Comparison of ENCODE assay signal across 9 cellular contexts in the genomic region with DNA sequence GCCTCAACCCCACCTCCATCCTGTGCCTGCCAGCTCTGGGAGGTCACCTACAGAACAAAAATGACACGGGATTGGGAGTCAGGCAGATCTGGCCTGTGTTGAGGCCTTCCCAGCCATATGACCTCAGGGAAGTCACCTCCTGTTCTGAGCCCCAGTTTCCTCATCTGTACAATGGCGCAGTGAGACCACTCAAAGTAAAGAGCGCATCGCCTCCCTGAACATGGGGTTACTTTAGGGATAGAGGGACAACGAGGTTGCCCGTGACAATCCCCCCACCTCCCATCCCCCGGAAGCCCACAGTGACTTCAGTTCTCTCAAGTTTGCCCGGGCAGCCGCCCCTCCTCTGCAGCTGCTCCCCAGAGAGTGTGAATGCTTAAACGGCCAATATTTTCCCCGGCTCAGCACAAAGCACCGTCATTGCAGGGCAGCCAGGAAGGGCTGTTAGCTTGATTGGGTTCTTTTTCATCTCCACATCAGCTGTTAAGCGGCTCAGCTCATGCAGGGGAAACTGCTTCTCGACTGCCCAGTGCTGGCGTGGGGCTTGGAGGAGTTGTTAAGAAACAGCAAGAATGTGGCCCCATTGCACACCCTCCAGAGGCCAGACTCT.
DNase-seq lines count a peak whose midpoint lies in the region; ATAC-seq and TF ChIP-seq lines count a peak whose summit lies in the region.
"Had no signal": no experiment of that assay in that cellular context is flagged by ENCODE, and none has a peak within 500 bp of the region (broad histone marks: within the 10 kb centered on the region; RNA-seq: fewer than 3 reads in every experiment).

No MANE protein-coding gene starts in this region.

- intact Hi-C loops in colonic mucosa (cut with DNase I), result no loop called here
- intact Hi-C loops in naive thymus-derived CD4-positive, alpha-beta T cell (cut with micrococcal nuclease), result no loop called here

- H3K4me1 ChIP-seq in colonic mucosa, result no peaks in the 10 kb centered on the region
- peaks cover 11 to 18% of the 10 kb centered on the region in 2 donors for H3K4me1 ChIP-seq in naive thymus-derived CD4-positive, alpha-beta T cell (ENCODE audit: control insufficient read depth in 2 of 2, insufficient read depth in 2 of 2, low read length in 2 of 2)
- peaks cover 10% of the 10 kb centered on the region for H3K4me1 ChIP-seq in effector memory CD4-positive, alpha-beta T cell (ENCODE audit: control insufficient read depth, insufficient read depth, low read length, poor library complexity, severe bottlenecking)

- peak overlapping the region; percentile 26 to 71 (median 59) for H3K27ac Mint-ChIP-seq in naive thymus-derived CD4-positive, alpha-beta T cell

- CTCF ChIA-PET in naive thymus-derived CD4-positive, alpha-beta T cell (lab: Charles Lee), result interaction anchor here (0.5 to 0.6 kb wide), 3 partner anchors 279 to 1323 kb away, joined by 3 to 9 read pairs (median 3); no protein-coding TSS in a partner anchor

- ATAC-seq in naive thymus-derived CD4-positive, alpha-beta T cell, result peak; percentile 31
- ATAC-seq in HG03354 (IDR thresholded peaks at IDR 0.05; ENCODE audit: poor library complexity, severe bottlenecking, unreplicated experiment), result no peak

- no peaks in the 10 kb centered on the region for H3K9me3 ChIP-seq in colonic mucosa
- peaks cover 0 to 13% (median 0%) of the 10 kb centered on the region in 3 experiments for H3K9me3 ChIP-seq in naive thymus-derived CD4-positive, alpha-beta T cell (ENCODE audit: control insufficient read depth in 2 of 3, low read length in 3 of 3)
- peaks cover 10% of the 10 kb centered on the region for H3K9me3 ChIP-seq in effector memory CD4-positive, alpha-beta T cell (ENCODE audit: control insufficient read depth, low read length)

- peaks cover 0 to 8% (median 0%) of the 10 kb centered on the region in 5 donors for H3K36me3 Mint-ChIP-seq in naive thymus-derived CD4-positive, alpha-beta T cell

- peak in 8 of 14 donors; percentile 21 to 78 (median 42) for DNase-seq in C1 segment of cervical spinal cord (lab: John Stamatoyannopoulos, UW)
- DNase-seq in NCI-H1694 treated with DMSO at 0.1 percent for 48 hours (lab: John Stamatoyannopoulos, UW), result peak; percentile 30
- peak; percentile 26 for DNase-seq in colonic mucosa
- DNase-seq in naive thymus-derived CD4-positive, alpha-beta T cell, result peak in 5 of 9 donors; percentile 7 to 20 (median 17)
- DNase-seq in effector memory CD4-positive, alpha-beta T cell, result no peak
- no peak for DNase-seq in NCI-H187 treated with DMSO at 0.1 percent for 48 hours (lab: John Stamatoyannopoulos, UW)
- DNase-seq in T1000 (lab: John Stamatoyannopoulos, UW), result no peak
- DNase-seq: NK-92 treated with Interleukin-12 subunit alpha and Interleukin-12 subunit beta, amount 100 ng/mL, for 24 hours had no signal

- peak overlapping the region; percentile 66 to 81 (median 73) for H3K4me3 Mint-ChIP-seq in naive thymus-derived CD4-positive, alpha-beta T cell

- no peak overlapping the region for H3K4me3 ChIP-seq in colonic mucosa
- peak overlapping the region; percentile 33 for H3K4me3 ChIP-seq in naive thymus-derived CD4-positive, alpha-beta T cell (ENCODE audit: low read length)
- no peak overlapping the region for H3K4me3 ChIP-seq in effector memory CD4-positive, alpha-beta T cell (ENCODE audit: insufficient read depth, low read depth, low read length, poor library complexity, severe bottlenecking)

- H3K9me3 Mint-ChIP-seq in naive thymus-derived CD4-positive, alpha-beta T cell, result peaks cover 0 to 16% (median 10%) of the 10 kb centered on the region in 11 donors

- H3K27me3 ChIP-seq in colonic mucosa, result no peaks in the 10 kb centered on the region
- no peaks in the 10 kb centered on the region for H3K27me3 ChIP-seq in naive thymus-derived CD4-positive, alpha-beta T cell (ENCODE audit: control insufficient read depth in 2 of 2, insufficient read depth in 2 of 2, low read length in 2 of 2)
- no peaks in the 10 kb centered on the region for H3K27me3 ChIP-seq in effector memory CD4-positive, alpha-beta T cell (replicated peaks; ENCODE audit: control insufficient read depth, insufficient read depth, low read length, poor library complexity, severe bottlenecking)

- no peak overlapping the region for H3K9ac ChIP-seq in colonic mucosa (ENCODE audit: low read depth in 2 of 2, low read length in 2 of 2)

- H3K36me3 ChIP-seq in colonic mucosa, result no peaks in the 10 kb centered on the region
- H3K36me3 ChIP-seq in naive thymus-derived CD4-positive, alpha-beta T cell (ENCODE audit: control insufficient read depth in 2 of 3, insufficient read depth in 3 of 3, low read length in 3 of 3), result no peaks in the 10 kb centered on the region
- H3K36me3 ChIP-seq in effector memory CD4-positive, alpha-beta T cell (ENCODE audit: control insufficient read depth, insufficient read depth, low read length), result no peaks in the 10 kb centered on the region

- no peak for TF ChIP-seq CTCF in colonic mucosa (IDR thresholded peaks at IDR 0.05)

- H3K27me3 Mint-ChIP-seq in naive thymus-derived CD4-positive, alpha-beta T cell, result peaks cover 0 to 3% (median 0%) of the 10 kb centered on the region in 5 donors

- POLR2A ChIA-PET in naive thymus-derived CD4-positive, alpha-beta T cell (lab: Charles Lee), result interaction anchor here (0.7 kb wide), 1 partner anchor 120 kb away, joined by 3 read pairs; no protein-coding TSS in a partner anchor

- no peak overlapping the region for H3K27ac ChIP-seq in colonic mucosa
- H3K27ac ChIP-seq in naive thymus-derived CD4-positive, alpha-beta T cell (ENCODE audit: low read depth, low read length), result no peak overlapping the region
- H3K27ac ChIP-seq in effector memory CD4-positive, alpha-beta T cell (ENCODE audit: insufficient read depth, low read length, poor library complexity, severe bottlenecking), result no peak overlapping the region

- peaks cover 20 to 31% (median 27%) of the 10 kb centered on the region in 7 donors for H3K4me1 Mint-ChIP-seq in naive thymus-derived CD4-positive, alpha-beta T cell

Comparison
In these comparisons a context has a peak if more than half of its experiments do, and no peak if none do; other contexts are left out.
1. DNase-seq: peak in C1 segment of cervical spinal cord (8 of 14), NCI-H1694 treated with DMSO at 0.1 percent for 48 hours (single experiment), colonic mucosa (single experiment) and naive thymus-derived CD4-positive, alpha-beta T cell (5 of 9); none in effector memory CD4-positive, alpha-beta T cell (0 of 3), NCI-H187 treated with DMSO at 0.1 percent for 48 hours (single experiment) and T1000 (single experiment).